In the genomic region with DNA sequence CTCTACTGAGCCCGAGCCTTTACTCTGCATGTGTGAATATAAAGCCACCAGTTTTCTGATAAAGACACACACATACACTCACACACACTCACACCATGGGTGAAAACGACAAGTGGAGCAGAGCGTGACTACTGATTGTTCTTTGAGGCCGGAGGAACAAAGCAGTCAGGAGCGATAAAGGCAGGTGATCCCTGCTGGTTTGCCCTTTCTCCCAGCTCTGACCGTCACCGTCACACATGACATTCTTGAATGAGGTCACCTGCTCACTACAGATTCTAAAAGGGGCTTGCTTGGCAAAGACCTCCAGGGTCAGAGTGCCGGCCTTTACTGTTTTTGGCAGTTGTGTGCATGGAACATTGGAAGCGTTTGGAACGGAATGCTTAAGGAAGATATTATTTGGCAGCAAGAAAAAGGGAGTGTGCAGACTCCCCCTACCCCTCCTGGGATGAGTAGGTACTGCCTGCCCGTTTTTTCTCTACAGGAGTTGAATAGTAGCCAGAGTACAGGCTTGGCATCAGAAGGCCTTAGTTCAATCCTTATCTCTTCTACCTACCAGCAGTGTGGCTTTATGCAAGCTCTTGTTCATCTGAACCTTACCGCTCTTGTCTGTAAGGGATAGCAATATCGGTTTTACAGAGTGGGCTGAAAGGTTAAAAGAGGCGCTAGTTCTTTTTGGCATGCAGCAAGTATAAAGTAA, we compare ENCODE assay signal across 15 cellular contexts.
A peak's percentile ranks its signal among the peaks of the same experiment; 100 is the strongest.
DNase-seq lines count a peak whose midpoint lies in the region; ATAC-seq, FAIRE-seq and TF ChIP-seq lines count a peak whose summit lies in the region.
"Had no signal": no experiment of that assay in that cellular context is flagged by ENCODE, and none has a peak within 500 bp of the region (broad histone marks: within the 10 kb centered on the region; RNA-seq: fewer than 3 reads in every experiment).

No MANE protein-coding gene starts in this region.

- H3K27me3 ChIP-seq in esophagus squamous epithelium (no peaks in the 10 kb centered on the region), neural cell (ENCODE audit: insufficient read depth, low read depth, low read length) (no peaks in the 10 kb centered on the region)
- H3K27me3 ChIP-seq: ascending aorta had no signal

- peaks cover 10% of the 10 kb centered on the region for H3F3A ChIP-seq in neural cell (ENCODE audit: insufficient read depth, low read length, poor library complexity, severe bottlenecking)

- H3K9me2 ChIP-seq in neural cell (ENCODE audit: insufficient read depth, low read length), result no peaks in the 10 kb centered on the region

- no peak for TF ChIP-seq POLR2A in A549 (IDR thresholded peaks at IDR 0.05; ENCODE audit: low read length)
- no peak for TF ChIP-seq POLR2A in esophagus squamous epithelium (IDR thresholded peaks at IDR 0.05)

- peaks cover 80% of the 10 kb centered on the region for H3K4me1 ChIP-seq in A549
- H3K4me1 ChIP-seq in esophagus squamous epithelium, result peaks cover 11 to 88% (median 30%) of the 10 kb centered on the region in 3 donors

- no peak for ATAC-seq in A549
- ATAC-seq: activated T-cell treated with anti-CD3 and anti-CD28 coated beads, Interleukin-2, amount 50 U/mL, for 4 hours had no signal

- WGBS in A549 (ENCODE audit: missing lambda C conversion rate), result 77% methylated on average over 14 of the region's 14 CpGs
- WGBS in esophagus squamous epithelium, 2 donors, result 83 to 84% methylated on average over 12 of the region's 14 CpGs

- H3K27ac ChIP-seq in A549 (peak overlapping the region; percentile 74 to 87), esophagus squamous epithelium (peak overlapping the region; percentile 13 to 68 (median 66)), neural cell (ENCODE audit: low read length) (peak overlapping the region; percentile 83)

- H3K36me3 ChIP-seq in esophagus squamous epithelium (peaks cover 0 to 14% (median 0%) of the 10 kb centered on the region in 3 donors), neural cell (ENCODE audit: insufficient read depth, low read length) (peaks cover 8% of the 10 kb centered on the region)
- H3K36me3 ChIP-seq: ascending aorta had no signal

- no peaks in the 10 kb centered on the region for H4K20me1 ChIP-seq in neural cell (ENCODE audit: insufficient read depth)

- TF ChIP-seq CTCF in A549 (IDR thresholded peaks at IDR 0.05) (no peak), esophagus squamous epithelium (IDR thresholded peaks at IDR 0.05) (no peak), neural cell (IDR thresholded peaks at IDR 0.05; ENCODE audit: poor library complexity, severe bottlenecking) (no peak), GM13976 (IDR thresholded peaks at IDR 0.05; ENCODE audit: borderline replicate concordance, control extremely low read depth, extremely low read depth, insufficient read depth, missing control alignments) (no peak)

- H3K9ac ChIP-seq in neural cell (ENCODE audit: low read length), result peak overlapping the region; percentile 54

- H3K4me3 ChIP-seq in A549, result no peak overlapping the region
- no peak overlapping the region for H3K4me3 ChIP-seq in esophagus squamous epithelium
- peak overlapping the region; percentile 30 for H3K4me3 ChIP-seq in neural cell (ENCODE audit: low read length)
- H3K4me3 ChIP-seq: ascending aorta had no signal

- CTCF ChIA-PET in A549 (lab: Yijun Ruan, JAX), result interaction anchor here (2.2 kb wide), 1 partner anchor 13 kb away, joined by 7 read pairs; no protein-coding TSS in a partner anchor

- TF ChIP-seq RAD21 in A549 (conservative IDR thresholded peaks at IDR 0.05 in 1 of 2, IDR thresholded peaks at IDR 0.05 in 1 of 2), result no peak
- no peak for TF ChIP-seq RAD21 in neural cell (conservative IDR thresholded peaks at IDR 0.05)

- in situ Hi-C loops in GM13976 (cut with MboI; ENCODE audit: low sequenced_read_pairs, unreplicated experiment), result no loop called here

- H3K4me2 ChIP-seq in A549, result peak overlapping the region; percentile 67
- H3K4me2 ChIP-seq in neural cell (ENCODE audit: low read length), result peak overlapping the region; percentile 41

- intact Hi-C loops in esophagus squamous epithelium (cut with DNase I), result no loop called here

- no peak overlapping the region for H2AFZ ChIP-seq in neural cell (ENCODE audit: low read depth, low read length)

- H3K79me2 ChIP-seq in neural cell (replicated peaks; ENCODE audit: insufficient read depth, low read length), result peaks cover 90% of the 10 kb centered on the region

- H3K9me3 ChIP-seq in A549 (no peaks in the 10 kb centered on the region), esophagus squamous epithelium (no peaks in the 10 kb centered on the region), neural cell (ENCODE audit: low read length) (no peaks in the 10 kb centered on the region)
- H3K9me3 ChIP-seq: ascending aorta had no signal

- no peak for DNase-seq in A549 (ENCODE audit: low read depth in 1 of 2, low spot score in 1 of 2)
- peak; percentile 38 to 77 for DNase-seq in NCI-H446 (lab: John Stamatoyannopoulos, UW)
- no peak for DNase-seq in esophagus squamous epithelium (lab: John Stamatoyannopoulos, UW)
- DNase-seq in NCI-H2171 treated with DMSO at 0.1 percent for 48 hours (lab: John Stamatoyannopoulos, UW), result no peak
- no peak for DNase-seq in GM13976 (ENCODE audit: low spot score)
- no peak for DNase-seq in NCI-H1694 (lab: John Stamatoyannopoulos, UW)
- DNase-seq in DMS53 (lab: John Stamatoyannopoulos, UW), result no peak
- DNase-seq: activated CD4-positive, CD25-positive, alpha-beta regulatory T cell treated with anti-CD3 and anti-CD28 coated beads, Interleukin-2, amount 50 U/mL, for 72 hours; activated T-cell treated with anti-CD3 and anti-CD28 coated beads, Interleukin-2, amount 50 U/mL, for 4 hours; GOT3; NCI-H1048; SW 1271 had no signal

- POLR2A ChIA-PET in A549 (lab: Yijun Ruan, JAX), result no interaction called here

- FAIRE-seq in A549 (lab: Jason Lieb, UNC), result no peak
- FAIRE-seq: GM12891 had no signal

- TF ChIP-seq EP300 in A549 (IDR thresholded peaks at IDR 0.05) (no peak), neural cell (conservative IDR thresholded peaks at IDR 0.05; ENCODE audit: poor library complexity, severe bottlenecking) (peak; percentile 2)

TF ChIP-seq in A549, 52 proteins besides CTCF, POLR2A, EP300 and RAD21:
- TF ChIP-seq, protein P1, sequence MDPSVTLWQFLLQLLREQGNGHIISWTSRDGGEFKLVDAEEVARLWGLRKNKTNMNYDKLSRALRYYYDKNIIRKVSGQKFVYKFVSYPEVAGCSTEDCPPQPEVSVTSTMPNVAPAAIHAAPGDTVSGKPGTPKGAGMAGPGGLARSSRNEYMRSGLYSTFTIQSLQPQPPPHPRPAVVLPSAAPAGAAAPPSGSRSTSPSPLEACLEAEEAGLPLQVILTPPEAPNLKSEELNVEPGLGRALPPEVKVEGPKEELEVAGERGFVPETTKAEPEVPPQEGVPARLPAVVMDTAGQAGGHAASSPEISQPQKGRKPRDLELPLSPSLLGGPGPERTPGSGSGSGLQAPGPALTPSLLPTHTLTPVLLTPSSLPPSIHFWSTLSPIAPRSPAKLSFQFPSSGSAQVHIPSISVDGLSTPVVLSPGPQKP (IDR thresholded peaks at IDR 0.05; ENCODE audit: low read depth, low read length), result no peak
TF ChIP-seq in A549: peak in this region for 0.

TF ChIP-seq in neural cell, 6 proteins besides CTCF, POLR2A, EP300 and RAD21:
- peak; percentile 26 for TF ChIP-seq POLR2AphosphoS5 (IDR thresholded peaks at IDR 0.05)
- no peak for TF ChIP-seq EZH2 (IDR thresholded peaks at IDR 0.05; ENCODE audit: borderline replicate concordance, insufficient read depth, low read length, poor library complexity, severe bottlenecking)
TF ChIP-seq in neural cell: peak in this region for 1.

Comparison
In these comparisons a context has a peak if more than half of its experiments do, and no peak if none do; other contexts are left out.
1. DNase-seq: peak in NCI-H446 (2 of 2); none in A549 (0 of 2), esophagus squamous epithelium (single experiment), NCI-H2171 treated with DMSO at 0.1 percent for 48 hours (single experiment), GM13976 (single experiment), NCI-H1694 (single experiment) and DMS53 (single experiment).
2. Peak in every context shown above with its lines, with median percentiles within 50 percentile points of each other: H3K27ac ChIP-seq.